Comparison of ENCODE assay signal across 36 cellular contexts in genomic region chr6:142304241-142304640, GRCh38. TPM values are rescaled to one million over a fixed set of nuclear protein-coding genes. Genes with fewer than 3 reads are reported as not detected.
DNase-seq lines count a peak whose midpoint lies in the region; ATAC-seq, FAIRE-seq and TF ChIP-seq lines count a peak whose summit lies in the region.
"Had no signal": no experiment of that assay in that cellular context is flagged by ENCODE, and none has a peak within 500 bp of the region (broad histone marks: within the 10 kb centered on the region; RNA-seq: fewer than 3 reads in every experiment).

No MANE protein-coding gene starts in this region.

- H3K9me3 ChIP-seq in IMR-90 (ENCODE audit: control insufficient read depth, insufficient read depth, low read length): no peaks in the 10 kb centered on the region
- H3K9me3 ChIP-seq in smooth muscle cell (replicated peaks; ENCODE audit: low read depth): no peaks in the 10 kb centered on the region
- H3K9me3 ChIP-seq: ascending aorta, esophagus muscularis mucosa, HAP-1, left lung, psoas muscle, tibial artery had no signal

- H2AK9ac ChIP-seq in IMR-90 (replicated peaks; ENCODE audit: low read depth, low read length, poor library complexity): no peak overlapping the region

- H3K9me1 ChIP-seq in IMR-90 (ENCODE audit: insufficient read depth, low read length): no peaks in the 10 kb centered on the region

- H3K79me1 ChIP-seq in IMR-90 (ENCODE audit: low read depth in 1 of 2, low read length in 2 of 2): peaks cover 11 to 18% of the 10 kb centered on the region in 2 experiments; a peak in 3 of 4 replicates

- TF ChIP-seq CTCF in IMR-90 (conservative IDR thresholded peaks at IDR 0.05; ENCODE audit: low read depth, low read length): no peak
- no peak for TF ChIP-seq CTCF in bronchial epithelial cell (IDR thresholded peaks at IDR 0.05; ENCODE audit: insufficient read depth, low read length, severe bottlenecking)
- TF ChIP-seq CTCF in kidney epithelial cell (IDR thresholded peaks at IDR 0.05; ENCODE audit: insufficient read depth, low read length, poor library complexity, severe bottlenecking): no peak
- TF ChIP-seq CTCF in smooth muscle cell (IDR thresholded peaks at IDR 0.05; ENCODE audit: borderline replicate concordance, insufficient read depth, poor library complexity, severe bottlenecking): no peak

- no peak overlapping the region for H2BK120ac ChIP-seq in IMR-90 (ENCODE audit: low read depth, low read length)

- H3K4me2 ChIP-seq in IMR-90 (ENCODE audit: low read depth, low read length) (peak overlapping the region; percentile 35; the same call in 1 of the 2 replicates), smooth muscle cell (no peak overlapping the region)

- H3K56ac ChIP-seq in IMR-90 (ENCODE audit: extremely low read depth, insufficient read depth, low read length): no peak overlapping the region

- POLR2A ChIA-PET in IMR-90 (lab: Charles Lee; ENCODE audit: unreplicated experiment): no interaction called here

- CTCF ChIA-PET in IMR-90 (lab: Yijun Ruan, JAX): no interaction called here
- CTCF ChIA-PET in activated naive CD4-positive, alpha-beta T cell treated with anti-CD3 and anti-CD28 coated beads, Interleukin-2, amount 10 ng/mL, durations not matched to agents 7 days and 5 days (lab: Charles Lee): interaction anchor here (0.7 to 1.3 kb wide), 2 partner anchors 56 to 148 kb away, joined by 3 read pairs; no protein-coding TSS in a partner anchor

- H2BK5ac ChIP-seq in IMR-90 (ENCODE audit: low read depth, low read length, poor library complexity, severe bottlenecking): no peak overlapping the region

- no peaks in the 10 kb centered on the region for H3F3A ChIP-seq in smooth muscle cell (ENCODE audit: low read depth)

- H2BK20ac ChIP-seq in IMR-90 (ENCODE audit: low read depth, low read length): no peak overlapping the region

- no peak overlapping the region for H3K4me3 Mint-ChIP-seq in activated naive CD4-positive, alpha-beta T cell treated with anti-CD3 and anti-CD28 coated beads, Interleukin-2, amount 10 ng/mL, durations not matched to agents 7 days and 5 days
- H3K4me3 Mint-ChIP-seq: activated T-cell treated with anti-CD3 and anti-CD28 coated beads, Interleukin-2, amount 50 U/mL, for 24 hours; IgD-negative memory B cell; immature natural killer cell; naive thymus-derived CD4-positive, alpha-beta T cell had no signal

- no peak for TF ChIP-seq POLR2A in IMR-90 (IDR thresholded peaks at IDR 0.05; ENCODE audit: low read depth, low read length)

- no peak overlapping the region for H3K9ac ChIP-seq in IMR-90 (ENCODE audit: low read depth, low read length)
- H3K9ac ChIP-seq in smooth muscle cell (ENCODE audit: low read depth): no peak overlapping the region

- H3K4me1 ChIP-seq in IMR-90 (ENCODE audit: control insufficient read depth, insufficient read depth, low read length): peaks cover 3% of the 10 kb centered on the region; the same call in 1 of the 2 replicates
- no peaks in the 10 kb centered on the region for H3K4me1 ChIP-seq in smooth muscle cell (ENCODE audit: low read depth)
- H3K4me1 ChIP-seq: psoas muscle had no signal

- no peak overlapping the region for H2AFZ ChIP-seq in IMR-90 (replicated peaks; ENCODE audit: low read length, poor library complexity)
- H2AFZ ChIP-seq in smooth muscle cell (ENCODE audit: low read depth): no peak overlapping the region

- peaks cover 13% of the 10 kb centered on the region for H3K4me1 Mint-ChIP-seq in activated naive CD4-positive, alpha-beta T cell treated with anti-CD3 and anti-CD28 coated beads, Interleukin-2, amount 10 ng/mL, durations not matched to agents 7 days and 5 days

- H4K5ac ChIP-seq in IMR-90 (ENCODE audit: low read depth, low read length): no peak overlapping the region

- H3K23ac ChIP-seq in IMR-90 (ENCODE audit: low read depth, low read length): no peak overlapping the region

- H4K20me1 ChIP-seq in IMR-90 (ENCODE audit: insufficient read depth, low read length) (no peaks in the 10 kb centered on the region), smooth muscle cell (ENCODE audit: low read depth) (no peaks in the 10 kb centered on the region)

- no peak overlapping the region for H3K18ac ChIP-seq in IMR-90 (ENCODE audit: low read depth, low read length)

- no peak for FAIRE-seq in bronchial epithelial cell (lab: Jason Lieb, UNC)
- FAIRE-seq: G401.6 had no signal

- H3K36me3 ChIP-seq in IMR-90 (ENCODE audit: control insufficient read depth, insufficient read depth, low read length): no peaks in the 10 kb centered on the region
- no peaks in the 10 kb centered on the region for H3K36me3 ChIP-seq in bronchial epithelial cell (ENCODE audit: control insufficient read depth, insufficient read depth, low read length)
- no peaks in the 10 kb centered on the region for H3K36me3 ChIP-seq in kidney epithelial cell (ENCODE audit: control insufficient read depth, insufficient read depth, low read length)
- H3K36me3 ChIP-seq in smooth muscle cell (ENCODE audit: low read depth): no peaks in the 10 kb centered on the region
- H3K36me3 ChIP-seq: ascending aorta, esophagus muscularis mucosa, HAP-1, left lung, SJSA1, tibial artery had no signal

- no peaks in the 10 kb centered on the region for H3K9me3 Mint-ChIP-seq in activated naive CD4-positive, alpha-beta T cell treated with anti-CD3 and anti-CD28 coated beads, Interleukin-2, amount 10 ng/mL, durations not matched to agents 7 days and 5 days
- H3K9me3 Mint-ChIP-seq: activated T-cell treated with anti-CD3 and anti-CD28 coated beads, Interleukin-2, amount 50 U/mL, for 24 hours; immature natural killer cell; naive thymus-derived CD4-positive, alpha-beta T cell had no signal

- H3K36me3 Mint-ChIP-seq in activated naive CD4-positive, alpha-beta T cell treated with anti-CD3 and anti-CD28 coated beads, Interleukin-2, amount 10 ng/mL, durations not matched to agents 7 days and 5 days: no peaks in the 10 kb centered on the region
- H3K36me3 Mint-ChIP-seq: IgD-negative memory B cell; naive thymus-derived CD4-positive, alpha-beta T cell had no signal

- intact Hi-C loops in IMR-90 (cut with micrococcal nuclease): loop anchor here (5.0 kb wide), 1 partner anchor 152 kb away; no protein-coding TSS in a partner anchor

- BruUV-seq in IMR-90 (replicated peaks; lab: Mats Ljungman, UMichigan): no TSS peak

- H3K27ac Mint-ChIP-seq in activated naive CD4-positive, alpha-beta T cell treated with anti-CD3 and anti-CD28 coated beads, Interleukin-2, amount 10 ng/mL, durations not matched to agents 7 days and 5 days: no peak overlapping the region
- H3K27ac Mint-ChIP-seq: activated T-cell treated with anti-CD3 and anti-CD28 coated beads, Interleukin-2, amount 50 U/mL, for 24 hours; IgD-negative memory B cell; immature natural killer cell; naive thymus-derived CD4-positive, alpha-beta T cell had no signal

- no peak overlapping the region for H4K91ac ChIP-seq in IMR-90 (ENCODE audit: insufficient read depth, low read depth, low read length)

- H3K4me3 ChIP-seq in IMR-90 (ENCODE audit: insufficient read depth, low read depth, low read length) (no peak overlapping the region), bronchial epithelial cell (ENCODE audit: low read depth, low read length) (peak overlapping the region; percentile 82), kidney epithelial cell (ENCODE audit: low read depth, low read length) (peak overlapping the region; percentile 72), smooth muscle cell (peak overlapping the region; percentile 76)
- H3K4me3 ChIP-seq: ascending aorta, coronary artery, esophagus muscularis mucosa, HAP-1, psoas muscle, SJSA1, tibial artery had no signal

- DNase-seq in IMR-90 (no peak), bronchial epithelial cell (ENCODE audit: low read depth) (no peak), kidney epithelial cell (ENCODE audit: low read depth) (no peak), smooth muscle cell (lab: John Stamatoyannopoulos, UW; ENCODE audit: unreplicated experiment) (no peak), inferior parietal cortex (ENCODE audit: extremely low spot score) (no peak), KBM-7 (no peak)
- DNase-seq in activated naive CD4-positive, alpha-beta T cell treated with anti-CD3 and anti-CD28 coated beads, Interleukin-2, amount 10 ng/mL, durations not matched to agents 7 days and 5 days: no peak
- DNase-seq: activated CD4-positive, alpha-beta T cell treated with anti-CD3 and anti-CD28 coated beads, Interleukin-2, amount 50 U/mL, for 1 hour; activated CD4-positive, CD25-positive, alpha-beta regulatory T cell; activated gamma-delta T cell; activated T-cell treated with anti-CD3 and anti-CD28 coated beads, Interleukin-2, amount 50 U/mL, for 24 hours; caudate nucleus; DMS79; hypothalamus; immature natural killer cell; left lung; midbrain; naive thymus-derived CD4-positive, alpha-beta T cell; NCI-H1048; NCI-H1694 treated with DMSO at 0.1 percent for 48 hours; NCI-H446 treated with DMSO at 0.1 percent for 48 hours; NCI-H774; nucleus accumbens; psoas muscle; RPMI8226; stimulated activated CD4-positive, alpha-beta T cell treated with anti-CD3 and anti-CD28 coated beads, Interleukin-15, amount 100 ng/mL, for 24 hours; stimulated activated CD4-positive, alpha-beta T cell treated with anti-CD3 and anti-CD28 coated beads, Interleukin-4, amount 100 ng/mL, for 4 hours; tibial artery had no signal

- no peaks in the 10 kb centered on the region for H3K27me3 ChIP-seq in IMR-90 (ENCODE audit: control insufficient read depth, insufficient read depth, low read length)
- no peaks in the 10 kb centered on the region for H3K27me3 ChIP-seq in bronchial epithelial cell (ENCODE audit: control insufficient read depth, insufficient read depth, low read length)
- no peaks in the 10 kb centered on the region for H3K27me3 ChIP-seq in kidney epithelial cell (ENCODE audit: control insufficient read depth, insufficient read depth, low read length)
- peaks cover 6% of the 10 kb centered on the region for H3K27me3 ChIP-seq in smooth muscle cell (ENCODE audit: low read depth)
- H3K27me3 ChIP-seq: ascending aorta, SJSA1 had no signal

- H3K27ac ChIP-seq in IMR-90 (ENCODE audit: insufficient read depth, low read length) (no peak overlapping the region), smooth muscle cell (ENCODE audit: low read depth) (no peak overlapping the region)
- H3K27ac ChIP-seq: ascending aorta, coronary artery, esophagus muscularis mucosa, left lung, psoas muscle, SJSA1, tibial artery had no signal

- H4K8ac ChIP-seq in IMR-90 (ENCODE audit: low read depth in 2 of 2, low read length in 2 of 2): no peak overlapping the region

- H3K79me2 ChIP-seq in smooth muscle cell (ENCODE audit: low read depth): no peaks in the 10 kb centered on the region

- no peak overlapping the region for H2BK15ac ChIP-seq in IMR-90 (ENCODE audit: low read depth, low read length)

- no peak overlapping the region for H2AK5ac ChIP-seq in IMR-90 (ENCODE audit: low read depth, low read length)

- H3K4ac ChIP-seq in IMR-90 (ENCODE audit: low read depth, low read length): no peak overlapping the region

- TF ChIP-seq RAD21 in IMR-90 (IDR thresholded peaks at IDR 0.05; ENCODE audit: low read length): no peak

- peaks cover 42% of the 10 kb centered on the region for H3K27me3 Mint-ChIP-seq in activated naive CD4-positive, alpha-beta T cell treated with anti-CD3 and anti-CD28 coated beads, Interleukin-2, amount 10 ng/mL, durations not matched to agents 7 days and 5 days

- H3K14ac ChIP-seq in IMR-90 (replicated peaks; ENCODE audit: low read depth, low read length): no peak overlapping the region

- in situ Hi-C loops in IMR-90 (cut with MboI; ENCODE audit: low sequenced_read_pairs): no loop called here
- in situ Hi-C loops in KBM-7 (cut with MboI; ENCODE audit: low pct_unique_long_range_greater_than_20kb, low sequenced_read_pairs): no loop called here

- WGBS in IMR-90 (ENCODE audit: extremely low coverage in 2 of 2, insufficient read length in 1 of 2), 2 experiments: no CpG with 5 or more reads among the region's 2 CpGs
- WGBS in smooth muscle cell (ENCODE audit: low lambda C conversion rate): 90% methylated on average over 2 of the region's 2 CpGs

- dilution Hi-C loops in IMR-90 (cut with HindIII; ENCODE audit: low sequenced_read_pairs, unreplicated experiment): no loop called here

- no peak for ATAC-seq in IMR-90 (ENCODE audit: low read depth)
- ATAC-seq: left lung; naive thymus-derived CD4-positive, alpha-beta T cell; psoas muscle had no signal

RNA-seq across cellular contexts. Expression of gene ADGRG6, which starts 2.4 kb away (rescaled TPM):
- total RNA-seq in IMR-90 (2012; rRNA removed) (20.3 and 22.5 TPM in 2 replicates), bronchial epithelial cell (12.4 and 20.1 TPM in 2 replicates), kidney epithelial cell (30.3 and 39.1 TPM in 2 replicates), smooth muscle cell (11.3 and 14.2 TPM in 2 replicates)
- polyA plus RNA-seq in IMR-90 (2012; rRNA removed) (8.1 and 10.0 TPM in 2 replicates), smooth muscle cell (0.77 and 3.9 TPM in 2 replicates)
- polyA plus RNA-seq in IMR-90 (2012; cell fraction: cytosol; rRNA removed): 2.0 and 2.2 TPM in 2 replicates
- 3.2 and 16.3 TPM in 2 replicates for polyA plus RNA-seq in IMR-90 (2012; cell fraction: nucleus; rRNA removed; ENCODE audit: low replicate concordance)
- total RNA-seq: T-helper 1 cell treated with Interleukin-12 subunit alpha and Interleukin-12 subunit beta and Interleukin-4 antibody, amounts not matched to agents 30 ng/mL and 1 ng/mL, for 36 hours had no signal
- polyA plus RNA-seq: IgD-negative memory B cell had no signal
